Comparison of ENCODE assay signal across 14 cellular contexts in the genomic region with DNA sequence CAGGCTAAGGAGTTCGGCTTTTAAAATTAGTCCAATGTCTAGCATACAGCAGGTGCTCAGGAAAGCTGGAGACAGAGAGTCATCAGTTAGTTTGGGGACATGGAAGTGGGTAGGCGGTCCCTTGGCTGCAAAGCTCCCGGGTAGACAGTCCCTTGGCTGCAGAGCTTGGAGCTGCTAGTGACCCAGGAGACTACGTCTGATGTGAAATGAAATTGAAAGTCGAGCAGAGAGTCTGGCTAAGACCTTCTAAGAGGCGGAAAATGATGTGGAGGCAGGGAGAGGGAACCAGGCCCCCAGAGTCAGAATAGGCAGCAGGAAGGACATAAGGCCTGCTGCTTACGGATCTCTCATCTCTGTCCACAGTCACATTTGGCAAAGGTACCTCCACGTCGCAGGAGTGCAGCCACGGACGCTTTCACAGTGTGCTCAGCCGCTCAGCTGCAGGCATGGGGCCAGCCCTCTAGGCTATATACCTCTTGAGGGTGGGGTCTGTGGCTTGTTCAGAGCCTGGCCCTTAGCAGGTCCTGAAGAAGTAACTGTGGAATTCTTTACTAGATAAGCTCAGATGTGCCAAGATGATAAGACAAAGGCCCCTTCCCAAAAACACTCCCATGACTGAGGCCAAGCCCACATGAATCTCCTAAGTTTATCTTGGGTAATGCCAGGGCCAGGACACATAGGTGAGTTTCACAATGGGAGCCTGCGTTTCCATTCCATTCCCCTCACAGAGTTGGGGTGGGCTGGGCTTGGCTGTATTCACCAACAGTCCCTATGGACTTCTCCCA.
A peak's percentile ranks its signal among the peaks of the same experiment; 100 is the strongest.
DNase-seq lines count a peak whose midpoint lies in the region; ATAC-seq, FAIRE-seq and TF ChIP-seq lines count a peak whose summit lies in the region.
"Had no signal": no experiment of that assay in that cellular context is flagged by ENCODE, and none has a peak within 500 bp of the region (broad histone marks: within the 10 kb centered on the region; RNA-seq: fewer than 3 reads in every experiment).

No MANE protein-coding gene starts in this region.

- no peaks in the 10 kb centered on the region for H3K79me2 ChIP-seq in endothelial cell of umbilical vein (ENCODE audit: control insufficient read depth, insufficient read depth, low read length)

- no peaks in the 10 kb centered on the region for H3K4me1 ChIP-seq in right atrium auricular region
- peaks cover 27% of the 10 kb centered on the region for H3K4me1 ChIP-seq in endothelial cell of umbilical vein (ENCODE audit: control insufficient read depth, extremely low read depth, insufficient read depth, low read length)
- no peaks in the 10 kb centered on the region for H3K4me1 ChIP-seq in upper lobe of right lung
- H3K4me1 ChIP-seq in colonic mucosa = no peaks in the 10 kb centered on the region

- peaks cover 0 to 5% of the 10 kb centered on the region in 2 donors for H3K9me3 ChIP-seq in right atrium auricular region
- H3K9me3 ChIP-seq in endothelial cell of umbilical vein (replicated peaks; ENCODE audit: control insufficient read depth, insufficient read depth, low read length) = peaks cover 3% of the 10 kb centered on the region
- no peaks in the 10 kb centered on the region for H3K9me3 ChIP-seq in upper lobe of right lung
- H3K9me3 ChIP-seq in colonic mucosa = no peaks in the 10 kb centered on the region

- POLR2A ChIA-PET in endothelial cell of umbilical vein (lab: Charles Lee) = interaction anchor here (0.6 to 1.6 kb wide), 3 partner anchors 13 to 450 kb away, joined by 3 to 5 read pairs (median 3); no protein-coding TSS in a partner anchor

- no peak overlapping the region for H2AFZ ChIP-seq in endothelial cell of umbilical vein (ENCODE audit: low read depth, low read length)

- dilution Hi-C loops in endothelial cell of umbilical vein (cut with MboI; ENCODE audit: extremely low pct_ligation_motif_present, low sequenced_read_pairs) = no loop called here

- no peak for TF ChIP-seq POLR2A in endothelial cell of umbilical vein (IDR thresholded peaks at IDR 0.05; ENCODE audit: low read depth, low read length)

- no peaks in the 10 kb centered on the region for H4K20me1 ChIP-seq in endothelial cell of umbilical vein (replicated peaks; ENCODE audit: control insufficient read depth, extremely low read depth, insufficient read depth, low read length)

- H3K9ac ChIP-seq in endothelial cell of umbilical vein (replicated peaks; ENCODE audit: extremely low read depth, insufficient read depth, low read length) (no peak overlapping the region), colonic mucosa (ENCODE audit: low read depth in 2 of 2, low read length in 2 of 2) (no peak overlapping the region)

- H3K36me3 ChIP-seq in right atrium auricular region (no peaks in the 10 kb centered on the region), endothelial cell of umbilical vein (ENCODE audit: control insufficient read depth in 2 of 2, extremely low read depth in 1 of 2, insufficient read depth in 2 of 2, low read length in 2 of 2) (no peaks in the 10 kb centered on the region), upper lobe of right lung (no peaks in the 10 kb centered on the region), colonic mucosa (no peaks in the 10 kb centered on the region)

- no peaks in the 10 kb centered on the region for H3K9me1 ChIP-seq in endothelial cell of umbilical vein (replicated peaks; ENCODE audit: control insufficient read depth, extremely low read depth, insufficient read depth, low read length)

- no TSS peak for BruUV-seq in endothelial cell of umbilical vein (replicated peaks; lab: Mats Ljungman, UMichigan)

- no peak overlapping the region for H3K4me2 ChIP-seq in endothelial cell of umbilical vein (ENCODE audit: insufficient read depth, low read length)

- ATAC-seq in Right ventricle myocardium inferior (peak; percentile 40), HG03064 (IDR thresholded peaks at IDR 0.05; ENCODE audit: low read depth, unreplicated experiment) (peak; percentile 76), upper lobe of right lung (peak; percentile 13), GM21526 (IDR thresholded peaks at IDR 0.05; ENCODE audit: low FRiP score, unreplicated experiment) (no peak), HG03354 (IDR thresholded peaks at IDR 0.05; ENCODE audit: poor library complexity, severe bottlenecking, unreplicated experiment) (no peak)
- ATAC-seq: effector memory CD8-positive, alpha-beta T cell had no signal

- intact Hi-C loops in Right ventricle myocardium inferior (cut with DNase I) (no loop called here), endothelial cell of umbilical vein (cut with micrococcal nuclease) (no loop called here), upper lobe of right lung (cut with DNase I) (loop anchor here (10.0 kb wide), 1 partner anchor 116 kb away; no protein-coding TSS in a partner anchor), colonic mucosa (cut with DNase I) (no loop called here)

- H3K27me3 ChIP-seq in right atrium auricular region (no peaks in the 10 kb centered on the region), endothelial cell of umbilical vein (ENCODE audit: control insufficient read depth in 2 of 2, insufficient read depth in 2 of 2, low read length in 2 of 2) (no peaks in the 10 kb centered on the region), upper lobe of right lung (no peaks in the 10 kb centered on the region), colonic mucosa (no peaks in the 10 kb centered on the region)

- TF ChIP-seq CTCF in right atrium auricular region (IDR thresholded peaks at IDR 0.05) (no peak), endothelial cell of umbilical vein (IDR thresholded peaks at IDR 0.05; ENCODE audit: extremely low read depth in 1 of 2, insufficient read depth in 1 of 2, low read depth in 1 of 2, low read length in 2 of 2) (no peak), upper lobe of right lung (IDR thresholded peaks at IDR 0.05) (no peak), colonic mucosa (IDR thresholded peaks at IDR 0.05) (no peak)

- H3K4me3 ChIP-seq in right atrium auricular region (no peak overlapping the region), endothelial cell of umbilical vein (replicated peaks in 1 of 3; ENCODE audit: insufficient read depth in 1 of 3, low read depth in 1 of 3, low read length in 3 of 3) (no peak overlapping the region), upper lobe of right lung (no peak overlapping the region), colonic mucosa (no peak overlapping the region)

- CTCF ChIA-PET in endothelial cell of umbilical vein (lab: Charles Lee) = interaction anchor here (1.0 kb wide), 1 partner anchor 9 kb away, joined by 3 read pairs; no protein-coding TSS in a partner anchor

- DNase-seq in Right ventricle myocardium inferior (ENCODE audit: missing footprints) (no peak), right atrium auricular region (ENCODE audit: low spot score) (no peak), endothelial cell of umbilical vein (ENCODE audit: low read depth, low spot score) (no peak), upper lobe of right lung (no peak), colonic mucosa (no peak)
- DNase-seq: activated T-cell treated with anti-CD3 and anti-CD28 coated beads, Interleukin-2, amount 50 U/mL, for 1 hour; anterior cingulate cortex; DMS53; effector memory CD8-positive, alpha-beta T cell; hippocampal formation; stimulated activated CD4-positive, alpha-beta T cell treated with anti-CD3 and anti-CD28 coated beads, Interleukin-4, amount 100 ng/mL, for 4 hours had no signal

- peak; percentile 38 for FAIRE-seq in endothelial cell of umbilical vein (lab: Jason Lieb, UNC)

- H3K27ac ChIP-seq in right atrium auricular region (no peak overlapping the region), endothelial cell of umbilical vein (ENCODE audit: insufficient read depth, low read depth, low read length) (no peak overlapping the region), upper lobe of right lung (no peak overlapping the region), colonic mucosa (no peak overlapping the region)

TF ChIP-seq in endothelial cell of umbilical vein, 7 proteins besides CTCF, POLR2A, EP300 and RAD21:
- TF ChIP-seq GATA2 (IDR thresholded peaks at IDR 0.05; ENCODE audit: insufficient read depth, insufficient read length, low read depth, low read length) = no peak
- TF ChIP-seq FOS (IDR thresholded peaks at IDR 0.05; ENCODE audit: borderline replicate concordance, insufficient read depth, low read length) = no peak

Comparison
In these comparisons a context has a peak if more than half of its experiments do, and no peak if none do; other contexts are left out.
1. ATAC-seq: peak in Right ventricle myocardium inferior (single experiment), HG03064 (single experiment) and upper lobe of right lung (single experiment); none in GM21526 (single experiment) and HG03354 (single experiment).